ENCODE assay signal across 11 cellular contexts in the genomic region with DNA sequence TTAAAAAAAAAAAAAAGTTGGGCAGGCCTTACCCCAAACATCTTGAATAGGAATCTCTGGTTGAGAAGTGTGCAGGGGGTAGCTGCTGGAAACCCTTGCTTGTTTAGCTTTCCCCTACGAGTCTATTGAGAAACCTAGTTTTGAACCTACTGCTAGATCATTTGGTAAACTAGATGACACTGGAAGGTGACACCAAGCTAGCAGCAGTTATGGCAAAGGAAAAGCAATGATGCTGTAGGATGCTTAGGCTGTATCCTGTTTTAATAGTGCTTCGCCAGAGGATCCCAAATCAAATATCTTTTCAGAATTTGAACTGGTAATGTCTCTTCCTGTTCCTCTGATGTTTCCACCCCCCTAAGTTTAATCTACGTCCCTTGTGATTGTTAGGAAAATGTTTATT.
"Had no signal": no experiment of that assay in that cellular context is flagged by ENCODE, and none has a peak within 500 bp of the region (broad histone marks: within the 10 kb centered on the region; RNA-seq: fewer than 3 reads in every experiment).

No MANE protein-coding gene starts in this region.

- H3K9me3 ChIP-seq: HAP-1 had no signal

- H2AFZ ChIP-seq: GM23248, GM23338 had no signal

- ATAC-seq: GM23338, HCT116 had no signal

- H3K4me2 ChIP-seq: GM23338 had no signal

- DNase-seq: GM23248, GOT3, H7, H9, HCEC 1CT, HFFc6 had no signal

- H3K36me3 ChIP-seq: HAP-1 had no signal

- FAIRE-seq: H1, H54 had no signal

- H3K4me1 ChIP-seq: HAP-1 had no signal

- H3K4me3 ChIP-seq: GM23248, GM23338, HAP-1 had no signal

- H3K27ac ChIP-seq: GM23248 had no signal

- H3K9ac ChIP-seq: GM23248 had no signal
